In the genomic region with DNA sequence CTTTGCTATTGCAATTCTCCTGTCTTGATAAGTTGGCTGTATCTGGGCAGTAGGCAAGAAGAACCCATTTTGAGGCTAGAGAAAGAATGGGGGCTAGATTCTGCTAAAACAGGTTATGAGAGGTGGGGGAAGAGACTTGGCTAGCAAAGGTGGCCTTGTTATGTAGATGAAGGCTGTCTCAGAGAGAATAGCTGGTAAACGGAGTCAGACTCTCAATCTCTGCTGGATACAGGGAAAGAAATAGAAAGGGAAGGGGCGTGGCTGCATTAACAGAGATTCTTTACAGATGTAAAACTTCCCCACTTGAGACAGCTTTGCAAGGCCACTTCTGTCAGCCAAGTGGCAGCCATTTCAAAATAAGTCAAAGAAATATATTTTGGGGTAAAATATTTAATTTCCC, we compare ENCODE assay signal across 21 cellular contexts. TPM values are rescaled to one million over a fixed set of nuclear protein-coding genes. Genes with fewer than 3 reads are reported as not detected.
DNase-seq lines count a peak whose midpoint lies in the region; ATAC-seq, FAIRE-seq and TF ChIP-seq lines count a peak whose summit lies in the region.
"Had no signal": no experiment of that assay in that cellular context is flagged by ENCODE, and none has a peak within 500 bp of the region (broad histone marks: within the 10 kb centered on the region; RNA-seq: fewer than 3 reads in every experiment).

No MANE protein-coding gene starts in this region.

- H2AK5ac ChIP-seq in H1 (ENCODE audit: low read depth, low read length): no peak overlapping the region

- H3K18ac ChIP-seq in H1 (ENCODE audit: extremely low read depth, low read length): no peak overlapping the region

- no peak overlapping the region for H2BK15ac ChIP-seq in H1 (ENCODE audit: low read length)

- peaks cover 6% of the 10 kb centered on the region for H3K27me3 Mint-ChIP-seq in neural progenitor cell (ENCODE audit: insufficient read depth, low read depth)

- POLR2A ChIA-PET in H1 (lab: Charles Lee; ENCODE audit: partially characterized antibody): no interaction called here

- TF ChIP-seq POLR2A in H1 (IDR thresholded peaks at IDR 0.05; ENCODE audit: control extremely low read depth in 1 of 2, low read depth in 2 of 2, low read length in 2 of 2): no peak

- no peak overlapping the region for H2BK12ac ChIP-seq in H1 (ENCODE audit: low read depth, low read length)

- H3K4me2 ChIP-seq in H1 (ENCODE audit: insufficient read depth in 1 of 2, low read depth in 2 of 2, low read length in 2 of 2) (peak overlapping the region; percentile 21 to 36; a peak in 1 of 4 replicates), neural progenitor cell (no peak overlapping the region)

- H3K79me2 ChIP-seq in H1 (ENCODE audit: control insufficient read depth in 1 of 2, insufficient read depth in 2 of 2, low read length in 2 of 2): no peaks in the 10 kb centered on the region
- H3K79me2 ChIP-seq in neural progenitor cell (ENCODE audit: low read depth): no peaks in the 10 kb centered on the region

- H2BK20ac ChIP-seq in H1 (ENCODE audit: low read length): no peak overlapping the region; the same call in 1 of the 2 replicates

- H3F3A ChIP-seq in neural progenitor cell (ENCODE audit: low read depth): no peaks in the 10 kb centered on the region

- no peak overlapping the region for H4K5ac ChIP-seq in H1 (ENCODE audit: insufficient read length, low read depth, low read length)

- H3K4me3 Mint-ChIP-seq in neural progenitor cell: no peak overlapping the region
- H3K4me3 Mint-ChIP-seq: CD4-positive, CD25-positive, alpha-beta regulatory T cell; HFFc6 had no signal

- CTCF ChIA-PET in H1 (lab: Charles Lee; ENCODE audit: partially characterized antibody): interaction anchor here (1.2 to 1.6 kb wide), 3 partner anchors 11 to 15 kb away, joined by 3 to 9 read pairs (median 4); no protein-coding TSS in a partner anchor

- H4K20me1 ChIP-seq in H1 (replicated peaks in 1 of 2; ENCODE audit: control insufficient read depth in 1 of 2, insufficient read depth in 2 of 2, low read length in 2 of 2) (no peaks in the 10 kb centered on the region), neural progenitor cell (ENCODE audit: low read depth) (no peaks in the 10 kb centered on the region)
- H4K20me1 ChIP-seq: BLaER1 treated with 17β-estradiol and CSF1 and Interleukin-3, amounts not matched to agents 10 nM and 100 nM had no signal

- H3K27ac ChIP-seq in HUES6 (ENCODE audit: low read depth, low read length): 0 out of 2 replicates have a peak overlapping the region, but pooled peaks have one; percentile 51
- H3K27ac ChIP-seq in H1 (ENCODE audit: low read depth, low read length): no peak overlapping the region
- H3K27ac ChIP-seq in iPS DF 6.9 (ENCODE audit: low read length): no peak overlapping the region
- no peak overlapping the region for H3K27ac ChIP-seq in neural progenitor cell
- H3K27ac ChIP-seq: BLaER1 treated with 17β-estradiol and CSF1 and Interleukin-3, amounts not matched to agents 10 nM and 100 nM had no signal

- H3K56ac ChIP-seq in H1 (replicated peaks; ENCODE audit: insufficient read length, low read depth, low read length): no peak overlapping the region

- H3K27ac Mint-ChIP-seq in neural progenitor cell: no peak overlapping the region
- H3K27ac Mint-ChIP-seq: CD4-positive, CD25-positive, alpha-beta regulatory T cell; HFFc6 had no signal

- intact Hi-C loops in sciatic nerve (cut with DNase I): no loop called here

- H2BK120ac ChIP-seq in H1 (replicated peaks; ENCODE audit: low read depth, low read length): no peak overlapping the region

- peaks cover 12% of the 10 kb centered on the region for H3K4me1 Mint-ChIP-seq in neural progenitor cell

- H3K9ac ChIP-seq in HUES6 (ENCODE audit: low read length) (no peak overlapping the region), H1 (replicated peaks in 1 of 4; ENCODE audit: extremely low read depth in 1 of 4, low read depth in 3 of 4, low read length in 3 of 4) (no peak overlapping the region), neural progenitor cell (no peak overlapping the region)
- H3K9ac ChIP-seq: BLaER1 treated with 17β-estradiol and CSF1 and Interleukin-3, amounts not matched to agents 10 nM and 100 nM had no signal

- TF ChIP-seq CTCF in H1 (IDR thresholded peaks at IDR 0.05; ENCODE audit: control extremely low read depth in 1 of 3, insufficient read depth in 1 of 3, low read depth in 1 of 3, low read length in 3 of 3) (no peak), neural progenitor cell (IDR thresholded peaks at IDR 0.05) (no peak)

- H3K23ac ChIP-seq in H1 (ENCODE audit: insufficient read length): no peak overlapping the region

- no peak overlapping the region for H2AFZ ChIP-seq in H1 (ENCODE audit: low read length)
- H2AFZ ChIP-seq in neural progenitor cell (replicated peaks): no peak overlapping the region

- H3K4me1 ChIP-seq in HUES6 (ENCODE audit: control insufficient read depth, insufficient read depth, low read length) (peaks cover 5% of the 10 kb centered on the region; the same call in 1 of the 2 replicates), H1 (replicated peaks in 1 of 4; ENCODE audit: control insufficient read depth in 3 of 4, insufficient read depth in 4 of 4, low read length in 3 of 4) (peaks cover 0 to 6% (median 2%) of the 10 kb centered on the region in 4 experiments; a peak in 2 of 7 replicates), iPS DF 6.9 (ENCODE audit: control insufficient read depth, insufficient read depth, low read length) (no peaks in the 10 kb centered on the region), neural progenitor cell (no peaks in the 10 kb centered on the region)

- DNase-seq in ELF-1 (ENCODE audit: low read depth, low spot score) (peak; percentile 16), H1 (ENCODE audit: low read depth in 1 of 2, low spot score in 2 of 2) (peak in 1 of 2 experiments; percentile 31), iPS DF 6.9 (ENCODE audit: low read depth, low spot score) (peak; percentile 47), neural progenitor cell (ENCODE audit: low spot score) (no peak), sciatic nerve (ENCODE audit: low spot score) (no peak), NCI-H774 (lab: John Stamatoyannopoulos, UW) (no peak), D341Med (ENCODE audit: low spot score) (no peak)
- DNase-seq: ACHN; CD4-positive, CD25-positive, alpha-beta regulatory T cell; DMS 273 treated with DMSO at 0.1 percent for 48 hours; HCEC 1CT; HFFc6; IMR-90 had no signal

- TF ChIP-seq EP300 in H1 (IDR thresholded peaks at IDR 0.05; ENCODE audit: borderline replicate concordance in 1 of 2, low read depth in 2 of 2, low read length in 2 of 2): no peak; a peak in 1 of 3 replicates

- 64% methylated on average over 2 of the region's 2 CpGs; no CpG with 5 or more reads in 1 of the 2 experiments for WGBS in H1 (ENCODE audit: extremely low coverage in 1 of 2, insufficient coverage in 1 of 2, insufficient read length in 1 of 2, insufficient replicate concordance in 2 of 2, low coverage in 1 of 2, low lambda C conversion rate in 2 of 2, missing lambda C conversion rate in 1 of 2), 2 experiments
- WGBS in iPS DF 6.9 (ENCODE audit: insufficient coverage, insufficient read length): no CpG with 5 or more reads among the region's 2 CpGs

- no peaks in the 10 kb centered on the region for H3K27me3 ChIP-seq in HUES6 (ENCODE audit: control insufficient read depth, insufficient read depth, low read length)
- H3K27me3 ChIP-seq in H1 (replicated peaks in 1 of 4; ENCODE audit: control insufficient read depth in 3 of 4, extremely low read depth in 1 of 4, insufficient read depth in 3 of 4, low read length in 3 of 4): no peaks in the 10 kb centered on the region
- H3K27me3 ChIP-seq in iPS DF 6.9 (ENCODE audit: control insufficient read depth, insufficient read depth, low read length): no peaks in the 10 kb centered on the region
- H3K27me3 ChIP-seq in neural progenitor cell: no peaks in the 10 kb centered on the region
- H3K27me3 ChIP-seq: BLaER1 treated with 17β-estradiol and CSF1 and Interleukin-3, amounts not matched to agents 10 nM and 100 nM had no signal

- peaks cover 9% of the 10 kb centered on the region for H3K9me3 Mint-ChIP-seq in neural progenitor cell

- H3K9me3 ChIP-seq in HUES6 (ENCODE audit: control insufficient read depth, insufficient read depth, low read depth, low read length): peaks cover 40% of the 10 kb centered on the region
- H3K9me3 ChIP-seq in H1 (ENCODE audit: insufficient read depth in 2 of 2, low read depth in 1 of 2, low read length in 1 of 2): peaks cover 7 to 17% of the 10 kb centered on the region in 2 experiments; a peak in 2 of 4 replicates
- no peaks in the 10 kb centered on the region for H3K9me3 ChIP-seq in iPS DF 6.9 (ENCODE audit: control insufficient read depth, insufficient read depth, low read length)
- H3K9me3 ChIP-seq in neural progenitor cell (ENCODE audit: low read depth): peaks cover 2% of the 10 kb centered on the region

- H3K36me3 Mint-ChIP-seq in neural progenitor cell: no peaks in the 10 kb centered on the region

- no peak overlapping the region for H3K4ac ChIP-seq in H1 (replicated peaks; ENCODE audit: insufficient read length, low read depth, low read length)

- H2BK5ac ChIP-seq in H1 (ENCODE audit: low read depth, low read length): 0 out of 2 replicates have a peak overlapping the region, but pooled peaks have one; percentile 86

- H3K23me2 ChIP-seq in H1 (ENCODE audit: low read depth, low read length): no peaks in the 10 kb centered on the region

- no peaks in the 10 kb centered on the region for H3K79me1 ChIP-seq in H1 (ENCODE audit: low read depth, low read length)

- no peak overlapping the region for H4K91ac ChIP-seq in H1 (replicated peaks; ENCODE audit: insufficient read length, low read length)

- H3K36me3 ChIP-seq in HUES6 (ENCODE audit: control insufficient read depth, insufficient read depth, low read length) (no peaks in the 10 kb centered on the region), H1 (ENCODE audit: control insufficient read depth in 2 of 4, insufficient read depth in 4 of 4, low read length in 3 of 4) (no peaks in the 10 kb centered on the region; a peak in 3 of 8 replicates), iPS DF 6.9 (ENCODE audit: control insufficient read depth, insufficient read depth, low read length) (no peaks in the 10 kb centered on the region), neural progenitor cell (peaks cover 3% of the 10 kb centered on the region)
- H3K36me3 ChIP-seq: BLaER1 treated with 17β-estradiol and CSF1 and Interleukin-3, amounts not matched to agents 10 nM and 100 nM had no signal

- H3K14ac ChIP-seq in H1 (ENCODE audit: insufficient read length): no peak overlapping the region

- no peak overlapping the region for H4K8ac ChIP-seq in H1 (ENCODE audit: extremely low read depth, insufficient read depth, low read length)

- ATAC-seq in sciatic nerve: no peak
- ATAC-seq: GM12878 had no signal

- H3K4me3 ChIP-seq in HUES6 (ENCODE audit: low read depth, low read length) (no peak overlapping the region), H1 (ENCODE audit: extremely low read depth in 1 of 4, insufficient read depth in 2 of 4, low read depth in 3 of 4, low read length in 4 of 4) (peak overlapping the region in 1 of 4 experiments; percentile 19; a peak in 1 of 8 replicates), iPS DF 6.9 (ENCODE audit: low read length) (no peak overlapping the region), neural progenitor cell (no peak overlapping the region)
- H3K4me3 ChIP-seq: BLaER1 treated with 17β-estradiol and CSF1 and Interleukin-3, amounts not matched to agents 10 nM and 100 nM; GM12878 had no signal

- peak; percentile 19 for FAIRE-seq in H1 (lab: Jason Lieb, UNC)
- FAIRE-seq: GM12878, GM19239, HTR-8/SVneo had no signal

- no peak for TF ChIP-seq RAD21 in H1 (IDR thresholded peaks at IDR 0.05 in 1 of 2, conservative IDR thresholded peaks at IDR 0.05 in 1 of 2; ENCODE audit: low read depth in 2 of 2, low read length in 2 of 2)

RNA-seq across cellular contexts. Expression of a gene that starts 38.1 kb away (rescaled TPM):
- total RNA-seq in H1 (2021; fragmentation: NEBNext Ultra II Directional; extraction: Animal tissue kit (Norgen Biotek cat#: 25700)): 0.42 and 1.2 TPM in 2 replicates
- 1.00 and 2.4 TPM in 2 replicates for polyA plus RNA-seq in H1 (2011; rRNA removed)
- 2.1 TPM for polyA plus RNA-seq in H1 (2011; cell fraction: cytosol; rRNA removed)
- 2.7 TPM for polyA plus RNA-seq in H1 (2011; cell fraction: nucleus; rRNA removed)
- polyA plus RNA-seq in H1 (2012, experiment 1 of 2): 0.89 to 1.3 TPM (median 1.00 TPM) in 4 replicates
- 0.51 TPM for polyA plus RNA-seq in H1 (2012, experiment 2 of 2)
- polyA plus RNA-seq in H1 (2013, experiment 1 of 2): 0.87 TPM
- 0.94 TPM for polyA plus RNA-seq in H1 (2013, experiment 2 of 2)
- polyA minus RNA-seq in H1 (2011; rRNA and poly(A)+ RNA removed): 1.3 and 5.8 TPM in 2 replicates
- polyA minus RNA-seq in H1 (2011; cell fraction: cytosol; rRNA and poly(A)+ RNA removed): not detected
- polyA minus RNA-seq in H1 (2011; cell fraction: nucleus; rRNA and poly(A)+ RNA removed): 7.4 TPM
- 3.0 and 5.8 TPM in 2 replicates for total RNA-seq in neural progenitor cell (ENCODE audit: low replicate concordance)
- total RNA-seq in sciatic nerve: 21.6 TPM
- total RNA-seq: A172, G401, HFFc6 had no signal

RNA-seq across cellular contexts. Expression of a gene that starts 53.2 kb away (rescaled TPM):
- total RNA-seq in H1 (2021; fragmentation: NEBNext Ultra II Directional; extraction: Animal tissue kit (Norgen Biotek cat#: 25700)): 3.9 and 4.0 TPM in 2 replicates
- polyA plus RNA-seq in H1 (2011; rRNA removed): 1.3 and 1.8 TPM in 2 replicates
- 1.5 TPM for polyA plus RNA-seq in H1 (2011; cell fraction: cytosol; rRNA removed)
- polyA plus RNA-seq in H1 (2011; cell fraction: nucleus; rRNA removed): 1.4 TPM
- 2.7 to 3.2 TPM (median 2.9 TPM) in 4 replicates for polyA plus RNA-seq in H1 (2012, experiment 1 of 2)
- 0.91 TPM for polyA plus RNA-seq in H1 (2012, experiment 2 of 2)
- polyA plus RNA-seq in H1 (2013, experiment 1 of 2): 2.4 TPM
- polyA plus RNA-seq in H1 (2013, experiment 2 of 2): 2.0 TPM
- polyA minus RNA-seq in H1 (2011; rRNA and poly(A)+ RNA removed): 6.1 and 8.9 TPM in 2 replicates
- polyA minus RNA-seq in H1 (2011; cell fraction: cytosol; rRNA and poly(A)+ RNA removed): 2.9 TPM
- 2.9 TPM for polyA minus RNA-seq in H1 (2011; cell fraction: nucleus; rRNA and poly(A)+ RNA removed)
- total RNA-seq in neural progenitor cell (ENCODE audit: low replicate concordance) (1.8 and 2.1 TPM in 2 replicates), sciatic nerve (0.18 TPM)
- total RNA-seq: A172; CD4-positive, CD25-positive, alpha-beta regulatory T cell; G401; GM12878; H4; HFFc6; IMR-90 had no signal
- polyA plus RNA-seq: CD4-positive, CD25-positive, alpha-beta regulatory T cell; IMR-90 had no signal

Comparison
In these comparisons a context has a peak if more than half of its experiments do, and no peak if none do; other contexts are left out.
1. DNase-seq: peak in ELF-1 (single experiment) and iPS DF 6.9 (single experiment); none in neural progenitor cell (single experiment), sciatic nerve (single experiment), NCI-H774 (single experiment) and D341Med (single experiment).